In the genomic region with DNA sequence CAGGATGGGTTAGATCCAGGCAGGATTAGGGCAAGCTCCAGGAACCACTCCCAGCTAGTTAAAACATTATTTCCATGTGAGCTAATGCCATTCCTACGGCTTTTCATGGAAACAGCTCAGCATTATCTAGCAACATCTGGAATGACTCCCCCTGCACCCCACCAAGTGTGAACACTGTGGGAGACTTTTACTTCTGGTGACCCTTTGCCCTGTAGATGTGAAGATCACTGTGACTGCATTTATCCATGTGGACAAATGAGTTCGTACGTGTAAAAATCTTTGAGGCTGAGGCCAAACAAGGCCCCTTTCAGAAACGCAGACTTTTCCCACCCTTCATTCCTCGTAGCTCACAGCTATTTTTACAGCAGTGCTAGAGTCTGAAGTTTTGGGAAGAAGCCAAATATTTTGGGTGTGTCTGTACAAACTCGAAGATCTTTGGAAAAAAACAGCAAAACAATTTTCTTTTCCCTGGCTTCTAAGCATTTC, we compare ENCODE assay signal across 11 cellular contexts.
DNase-seq lines count a peak whose midpoint lies in the region; ATAC-seq and TF ChIP-seq lines count a peak whose summit lies in the region.
"Had no signal": no experiment of that assay in that cellular context is flagged by ENCODE, and none has a peak within 500 bp of the region (broad histone marks: within the 10 kb centered on the region; RNA-seq: fewer than 3 reads in every experiment).

No MANE protein-coding gene starts in this region.

- H3K4me3 Mint-ChIP-seq in natural killer cell, result no peak overlapping the region
- H3K4me3 Mint-ChIP-seq: naive thymus-derived CD4-positive, alpha-beta T cell had no signal

- peaks cover 34% of the 10 kb centered on the region for H3K4me1 ChIP-seq in neuron (ENCODE audit: insufficient read depth, low read length)
- H3K4me1 ChIP-seq: testis had no signal

- no peaks in the 10 kb centered on the region for H3K9me3 ChIP-seq in neuron (ENCODE audit: low read length)
- H3K9me3 ChIP-seq: testis had no signal

- TF ChIP-seq CTCF in AG10803 (conservative IDR thresholded peaks at IDR 0.05; ENCODE audit: low read length), result no peak
- TF ChIP-seq CTCF in fibroblast of pulmonary artery (IDR thresholded peaks at IDR 0.05; ENCODE audit: low read length, missing control alignments), result no peak
- no peak for TF ChIP-seq CTCF in natural killer cell (IDR thresholded peaks at IDR 0.05)

- no peaks in the 10 kb centered on the region for H3K36me3 ChIP-seq in neuron (ENCODE audit: insufficient read depth, low read length)

- peaks cover 3 to 7% of the 10 kb centered on the region in 2 donors for H3K27me3 Mint-ChIP-seq in natural killer cell (ENCODE audit: low read depth in 2 of 2)

- no peak overlapping the region for H3K27ac Mint-ChIP-seq in natural killer cell
- H3K27ac Mint-ChIP-seq: naive thymus-derived CD4-positive, alpha-beta T cell had no signal

- H3K4me3 ChIP-seq in AG10803 (ENCODE audit: low read length) (no peak overlapping the region), fibroblast of pulmonary artery (replicated peaks; ENCODE audit: low read depth, low read length) (no peak overlapping the region), neuron (ENCODE audit: low read length) (no peak overlapping the region)
- H3K4me3 ChIP-seq: testis had no signal

- no peaks in the 10 kb centered on the region for H3K4me1 Mint-ChIP-seq in natural killer cell
- H3K4me1 Mint-ChIP-seq: naive thymus-derived CD4-positive, alpha-beta T cell had no signal

- no peaks in the 10 kb centered on the region for H3K36me3 Mint-ChIP-seq in natural killer cell
- H3K36me3 Mint-ChIP-seq: naive thymus-derived CD4-positive, alpha-beta T cell had no signal

- ATAC-seq in natural killer cell (no peak), GM19452 (IDR thresholded peaks at IDR 0.05; ENCODE audit: unreplicated experiment) (no peak)
- ATAC-seq: naive thymus-derived CD4-positive, alpha-beta T cell had no signal

- DNase-seq in AG10803 (ENCODE audit: low read depth) (peak; percentile 52), NCI-H226 (peak; percentile 41), fibroblast of pulmonary artery (ENCODE audit: low read depth) (peak; percentile 44), putamen (ENCODE audit: low spot score) (no peak), GM19238 (ENCODE audit: insufficient read length, low spot score) (no peak), natural killer cell (no peak)
- DNase-seq: naive thymus-derived CD4-positive, alpha-beta T cell; NCI-H1436 treated with DMSO at 0.1 percent for 48 hours; testis had no signal

- intact Hi-C loops in natural killer cell (cut with micrococcal nuclease), result no loop called here

- H3K27me3 ChIP-seq in neuron (ENCODE audit: insufficient read depth, low read length), result no peaks in the 10 kb centered on the region
- H3K27me3 ChIP-seq: testis had no signal

- no peaks in the 10 kb centered on the region for H3K9me3 Mint-ChIP-seq in natural killer cell
- H3K9me3 Mint-ChIP-seq: naive thymus-derived CD4-positive, alpha-beta T cell had no signal

- H2AFZ ChIP-seq in neuron (ENCODE audit: low read depth, low read length), result peak overlapping the region; percentile 21

Comparison
In these comparisons a context has a peak if more than half of its experiments do, and no peak if none do; other contexts are left out.
1. DNase-seq: peak in AG10803 (single experiment), NCI-H226 (single experiment) and fibroblast of pulmonary artery (single experiment); none in putamen (single experiment), GM19238 (single experiment) and natural killer cell (single experiment).